ENCODE assay signal across 20 cellular contexts in the genomic region with DNA sequence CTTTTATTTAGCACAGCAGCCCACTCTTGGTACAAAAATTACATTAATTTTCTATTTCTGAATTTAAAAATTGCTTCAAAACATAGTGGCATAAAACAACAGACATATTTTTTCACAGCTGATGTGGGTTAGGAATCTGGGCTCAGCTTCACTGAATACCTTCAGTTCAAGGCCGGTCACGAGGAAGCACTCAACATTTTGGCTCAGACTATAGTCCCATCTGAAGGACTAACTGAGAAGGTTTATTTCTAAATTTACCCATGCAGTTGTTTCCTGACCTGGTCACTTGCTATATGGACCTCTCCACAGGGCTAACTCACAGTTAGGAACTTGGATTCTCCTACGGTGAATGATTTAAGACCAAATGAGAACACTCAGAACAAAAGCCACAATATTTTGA.
DNase-seq lines count a peak whose midpoint lies in the region; ATAC-seq and TF ChIP-seq lines count a peak whose summit lies in the region.
"Had no signal": no experiment of that assay in that cellular context is flagged by ENCODE, and none has a peak within 500 bp of the region (broad histone marks: within the 10 kb centered on the region; RNA-seq: fewer than 3 reads in every experiment).

No MANE protein-coding gene starts in this region.

- TF ChIP-seq CTCF in heart left ventricle (IDR thresholded peaks at IDR 0.05) = no peak

- no peaks in the 10 kb centered on the region for H3K36me3 ChIP-seq in heart left ventricle
- H3K36me3 ChIP-seq: BE2C had no signal

- intact Hi-C loops in Right ventricle myocardium superior (cut with DNase I) (no loop called here), heart left ventricle (cut with DNase I) (no loop called here), left ventricle myocardium superior (cut with micrococcal nuclease) (no loop called here)

- ATAC-seq in Right ventricle myocardium superior (ENCODE audit: poor library complexity) (peak; percentile 96), heart left ventricle (peak; percentile 66 to 93 (median 77)), left ventricle myocardium superior (peak; percentile 93), GM19328 (IDR thresholded peaks at IDR 0.05; ENCODE audit: unreplicated experiment) (no peak)
- ATAC-seq: GM12878 had no signal

- H3K4me3 ChIP-seq in heart left ventricle = no peak overlapping the region
- H3K4me3 ChIP-seq: GM12878 had no signal

- no peak for TF ChIP-seq POLR2A in heart left ventricle (IDR thresholded peaks at IDR 0.05)

- WGBS in heart left ventricle, 4 donors = 44 to 63% (median 49%) methylated on average over 3 of the region's 3 CpGs

- H3K27me3 ChIP-seq in heart left ventricle = no peaks in the 10 kb centered on the region
- H3K27me3 ChIP-seq: BE2C had no signal

- DNase-seq in Right ventricle myocardium superior = no peak
- DNase-seq in heart left ventricle = peak in 3 of 5 donors; percentile 32 to 45 (median 44)
- no peak for DNase-seq in left ventricle myocardium superior
- no peak for DNase-seq in NCI-H2107 (lab: John Stamatoyannopoulos, UW)
- no peak for DNase-seq in NCI-H510A (lab: John Stamatoyannopoulos, UW)
- DNase-seq: ACHN; BE2C; C1 segment of cervical spinal cord; CD4-positive, CD25-positive, alpha-beta regulatory T cell; CD8-positive, alpha-beta memory T cell; COR-L47; DMS 273 treated with DMSO at 0.1 percent for 48 hours; DMS53; DND-41; EL; GOT3; H7; IMR-90 had no signal

- peaks cover 0 to 10% (median 0%) of the 10 kb centered on the region in 12 donors for H3K4me1 ChIP-seq in heart left ventricle
- H3K4me1 ChIP-seq: BE2C had no signal

- no peaks in the 10 kb centered on the region for H3K9me3 ChIP-seq in heart left ventricle
- H3K9me3 ChIP-seq: BE2C had no signal

- H3K27ac ChIP-seq in heart left ventricle = peak overlapping the region in 5 of 12 donors; percentile 28 to 47 (median 34)

Comparison
In these comparisons a context has a peak if more than half of its experiments do, and no peak if none do; other contexts are left out.
1. DNase-seq: peak in heart left ventricle (3 of 5); none in Right ventricle myocardium superior (single experiment), left ventricle myocardium superior (single experiment), NCI-H2107 (single experiment) and NCI-H510A (single experiment).